In genomic region chr12:108675792-108676191, GRCh38 we compare ENCODE assay signal across 15 cellular contexts.
"Had no signal": no experiment of that assay in that cellular context is flagged by ENCODE, and none has a peak within 500 bp of the region (broad histone marks: within the 10 kb centered on the region; RNA-seq: fewer than 3 reads in every experiment).

No MANE protein-coding gene starts in this region.

- H3K4me3 ChIP-seq: smooth muscle cell, suprapubic skin, upper lobe of left lung had no signal

- H3K9me3 Mint-ChIP-seq: activated CD4-positive, alpha-beta T cell treated with anti-CD3 and anti-CD28 coated beads, Interleukin-2, amount 10 ng/mL, durations not matched to agents 24 days and 14 days; activated naive CD8-positive, alpha-beta T cell treated with anti-CD3 and anti-CD28 coated beads, Interleukin-2, amount 10 ng/mL, durations not matched to agents 7 days and 5 days had no signal

- FAIRE-seq: bronchial epithelial cell had no signal

- H3K4me1 ChIP-seq: suprapubic skin had no signal

- H3K27me3 ChIP-seq: suprapubic skin, upper lobe of left lung had no signal

- H3K9me3 ChIP-seq: suprapubic skin, upper lobe of left lung had no signal

- H3K27me3 Mint-ChIP-seq: activated CD4-positive, alpha-beta T cell treated with anti-CD3 and anti-CD28 coated beads, Interleukin-2, amount 10 ng/mL, durations not matched to agents 24 days and 14 days; activated naive CD8-positive, alpha-beta T cell treated with anti-CD3 and anti-CD28 coated beads, Interleukin-2, amount 10 ng/mL, durations not matched to agents 7 days and 5 days had no signal

- DNase-seq: activated CD4-positive, alpha-beta T cell treated with anti-CD3 and anti-CD28 coated beads, Interleukin-2, amount 10 ng/mL, durations not matched to agents 24 days and 14 days; activated CD4-positive, CD25-positive, alpha-beta regulatory T cell; activated gamma-delta T cell treated with Interleukin-2 at 50 U/mL for 16 hours; activated naive CD8-positive, alpha-beta T cell treated with anti-CD3 and anti-CD28 coated beads, Interleukin-2, amount 10 ng/mL, durations not matched to agents 7 days and 5 days; dermis blood vessel endothelial cell; erythroblast; islet precursor cell; midbrain; posterior cingulate gyrus; right cardiac atrium; stimulated activated naive CD8-positive, alpha-beta T cell treated with anti-CD3 and anti-CD28 coated beads, Interleukin-15, Interleukin-2, amounts not matched to agents 100 U/mL and 50 U/mL, for 24 hours; upper lobe of left lung had no signal

- H3K27ac ChIP-seq: suprapubic skin, upper lobe of left lung had no signal

- H3K4me2 ChIP-seq: smooth muscle cell had no signal

- H3K27ac Mint-ChIP-seq: activated CD4-positive, alpha-beta T cell treated with anti-CD3 and anti-CD28 coated beads, Interleukin-2, amount 10 ng/mL, durations not matched to agents 24 days and 14 days; activated naive CD8-positive, alpha-beta T cell treated with anti-CD3 and anti-CD28 coated beads, Interleukin-2, amount 10 ng/mL, durations not matched to agents 7 days and 5 days had no signal

- ATAC-seq: right cardiac atrium; stimulated activated naive CD8-positive, alpha-beta T cell treated with anti-CD3 and anti-CD28 coated beads, Interleukin-15, Interleukin-2, amounts not matched to agents 100 U/mL and 50 U/mL, for 24 hours had no signal

- H3K4me3 Mint-ChIP-seq: activated CD4-positive, alpha-beta T cell treated with anti-CD3 and anti-CD28 coated beads, Interleukin-2, amount 10 ng/mL, durations not matched to agents 24 days and 14 days; activated naive CD8-positive, alpha-beta T cell treated with anti-CD3 and anti-CD28 coated beads, Interleukin-2, amount 10 ng/mL, durations not matched to agents 7 days and 5 days had no signal
